In genomic region chr2:74741651-74742050, GRCh38 we compare ENCODE assay signal across 17 cellular contexts.
DNase-seq lines count a peak whose midpoint lies in the region; ATAC-seq and TF ChIP-seq lines count a peak whose summit lies in the region.
"Had no signal": no experiment of that assay in that cellular context is flagged by ENCODE, and none has a peak within 500 bp of the region (broad histone marks: within the 10 kb centered on the region; RNA-seq: fewer than 3 reads in every experiment).

No MANE protein-coding gene starts in this region.

- H3K36me3 Mint-ChIP-seq in GM23338 (ENCODE audit: low read depth) (peaks cover 9% of the 10 kb centered on the region), chondrocyte (ENCODE audit: low read depth) (peaks cover 7% of the 10 kb centered on the region)
- H3K36me3 Mint-ChIP-seq: activated naive CD8-positive, alpha-beta T cell treated with anti-CD3 and anti-CD28 coated beads for 36 hours had no signal

- H3K4me1 Mint-ChIP-seq in GM23338 (peaks cover 20% of the 10 kb centered on the region), chondrocyte (ENCODE audit: low read depth) (peaks cover 45% of the 10 kb centered on the region)
- H3K4me1 Mint-ChIP-seq: activated naive CD8-positive, alpha-beta T cell treated with anti-CD3 and anti-CD28 coated beads for 36 hours; B cell; T-cell had no signal

- H4K20me1 ChIP-seq in GM23338 (replicated peaks; ENCODE audit: insufficient read depth) (no peaks in the 10 kb centered on the region), osteoblast (ENCODE audit: insufficient read depth, low read length) (no peaks in the 10 kb centered on the region)

- H3K27me3 Mint-ChIP-seq in GM23338 (ENCODE audit: insufficient read depth, low read depth, poor library complexity) (no peaks in the 10 kb centered on the region), chondrocyte (ENCODE audit: low read depth) (no peaks in the 10 kb centered on the region)

- H3K36me3 ChIP-seq in GM23338 (ENCODE audit: insufficient read depth) (no peaks in the 10 kb centered on the region), osteoblast (ENCODE audit: insufficient read depth, low read length) (no peaks in the 10 kb centered on the region), tibial nerve (no peaks in the 10 kb centered on the region)

- DNase-seq in GM23338 (ENCODE audit: low spot score) (no peak), NCI-H82 (lab: John Stamatoyannopoulos, UW) (peak; percentile 97), chondrocyte (ENCODE audit: low spot score) (no peak), osteoblast (ENCODE audit: insufficient read length, low spot score, missing footprints) (no peak), HUDEP-2 (lab: John Stamatoyannopoulos, UW; ENCODE audit: unreplicated experiment in 76 of 76) (no peak), tibial nerve (ENCODE audit: low spot score in 2 of 2) (no peak)
- DNase-seq: activated CD4-positive, alpha-beta T cell treated with anti-CD3 and anti-CD28 coated beads for 4 hours; activated naive CD8-positive, alpha-beta T cell treated with anti-CD3 and anti-CD28 coated beads for 36 hours; activated T-cell treated with anti-CD3 and anti-CD28 coated beads, Interleukin-2, amount 50 U/mL, for 1 hour; cerebellar nuclear complex; left colon; NCI-H2029; stimulated activated CD4-positive, alpha-beta T cell treated with anti-CD3 and anti-CD28 coated beads, Interleukin-15, amount 100 ng/mL, for 24 hours; T-cell had no signal

- WGBS in tibial nerve, 2 donors, result 44 to 65% methylated on average over 2 of the region's 2 CpGs

- no peak for TF ChIP-seq EP300 in tibial nerve (IDR thresholded peaks at IDR 0.05)

- no peaks in the 10 kb centered on the region for H3K79me2 ChIP-seq in GM23338 (replicated peaks; ENCODE audit: insufficient read depth)
- no peaks in the 10 kb centered on the region for H3K79me2 ChIP-seq in osteoblast (ENCODE audit: insufficient read depth, low read length)

- H3K9me3 ChIP-seq in osteoblast (ENCODE audit: low read depth, low read length) (no peaks in the 10 kb centered on the region), tibial nerve (peaks cover 0 to 7% (median 0%) of the 10 kb centered on the region in 4 donors)

- ATAC-seq in GM23338, result no peak
- no peak for ATAC-seq in HG02884 (IDR thresholded peaks at IDR 0.05; ENCODE audit: unreplicated experiment)
- ATAC-seq in GM18867 (IDR thresholded peaks at IDR 0.05; ENCODE audit: unreplicated experiment), result no peak
- ATAC-seq: T-cell had no signal

- no peak overlapping the region for H3K4me2 ChIP-seq in GM23338
- H3K4me2 ChIP-seq in osteoblast (ENCODE audit: insufficient read depth, low read length), result no peak overlapping the region

- H3K4me3 ChIP-seq in GM23338, result no peak overlapping the region
- no peak overlapping the region for H3K4me3 ChIP-seq in osteoblast (ENCODE audit: insufficient read depth, low read length)
- no peak overlapping the region for H3K4me3 ChIP-seq in tibial nerve

- no peak overlapping the region for H3K27ac ChIP-seq in GM23338 (ENCODE audit: low read depth)
- peak overlapping the region; percentile 70 for H3K27ac ChIP-seq in osteoblast (ENCODE audit: low read depth, low read length)
- no peak overlapping the region for H3K27ac ChIP-seq in tibial nerve

- H3F3A ChIP-seq in GM23338 (replicated peaks; ENCODE audit: low read depth), result no peaks in the 10 kb centered on the region

- no peaks in the 10 kb centered on the region for H3K27me3 ChIP-seq in GM23338 (ENCODE audit: insufficient read depth)
- H3K27me3 ChIP-seq in osteoblast (ENCODE audit: insufficient read depth, low read length), result no peaks in the 10 kb centered on the region
- no peaks in the 10 kb centered on the region for H3K27me3 ChIP-seq in tibial nerve

- H3K27ac Mint-ChIP-seq in GM23338 (no peak overlapping the region), chondrocyte (ENCODE audit: unreplicated experiment) (peak overlapping the region; percentile 97)
- H3K27ac Mint-ChIP-seq: activated naive CD8-positive, alpha-beta T cell treated with anti-CD3 and anti-CD28 coated beads for 36 hours; B cell; T-cell had no signal

- H3K9me3 Mint-ChIP-seq in GM23338 (peaks cover 8% of the 10 kb centered on the region; the same call in 2 of the 3 replicates), chondrocyte (ENCODE audit: low read depth) (peaks cover 8% of the 10 kb centered on the region)

- H3K4me1 ChIP-seq in GM23338 (ENCODE audit: insufficient read depth) (peaks cover 6% of the 10 kb centered on the region; the same call in 1 of the 2 replicates), osteoblast (ENCODE audit: insufficient read depth, low read length) (peaks cover 30% of the 10 kb centered on the region), tibial nerve (no peaks in the 10 kb centered on the region)

- no peak for TF ChIP-seq POLR2A in tibial nerve (IDR thresholded peaks at IDR 0.05)

- H3K4me3 Mint-ChIP-seq in GM23338 (no peak overlapping the region), chondrocyte (ENCODE audit: unreplicated experiment) (no peak overlapping the region)
- H3K4me3 Mint-ChIP-seq: activated naive CD8-positive, alpha-beta T cell treated with anti-CD3 and anti-CD28 coated beads for 36 hours; B cell; T-cell had no signal

- H3K9me2 ChIP-seq in GM23338 (ENCODE audit: insufficient read depth), result peaks cover 5% of the 10 kb centered on the region; the same call in 1 of the 2 replicates

- H2AFZ ChIP-seq in GM23338 (peak overlapping the region; percentile 74; the same call in 1 of the 2 replicates), osteoblast (ENCODE audit: low read length) (peak overlapping the region; percentile 21)

- TF ChIP-seq CTCF in GM23338 (conservative IDR thresholded peaks at IDR 0.05; ENCODE audit: low read depth in 2 of 2) (no peak), chondrocyte (IDR thresholded peaks at IDR 0.05) (no peak), osteoblast (IDR thresholded peaks at IDR 0.05; ENCODE audit: extremely low read depth, low read depth, low read length) (no peak), tibial nerve (IDR thresholded peaks at IDR 0.05) (no peak)

TF ChIP-seq in GM23338, 12 proteins besides CTCF, POLR2A, EP300 and RAD21:
- no peak for TF ChIP-seq EZH2 (IDR thresholded peaks at IDR 0.05; ENCODE audit: low read depth, unreplicated experiment)
- no peak for TF ChIP-seq EZH2phosphoT487 (IDR thresholded peaks at IDR 0.05; ENCODE audit: unreplicated experiment)
- no peak for TF ChIP-seq NANOG (IDR thresholded peaks at IDR 0.05; ENCODE audit: borderline replicate concordance)
- TF ChIP-seq JUNB (IDR thresholded peaks at IDR 0.05; ENCODE audit: unreplicated experiment), result no peak
